14 cellular contexts compared by ENCODE assay signal in genomic region chr20:64087226-64087825, GRCh38. TPM values are rescaled to one million over a fixed set of nuclear protein-coding genes. Genes with fewer than 3 reads are reported as not detected.
"Had no signal": no experiment of that assay in that cellular context is flagged by ENCODE, and none has a peak within 500 bp of the region (broad histone marks: within the 10 kb centered on the region; RNA-seq: fewer than 3 reads in every experiment).

No MANE protein-coding gene starts in this region.

RNA-seq across cellular contexts. Expression of gene LKAAEAR1, which starts 3.1 kb away (rescaled TPM):
- total RNA-seq: stomach, subcutaneous adipose tissue, suprapubic skin, thoracic aorta, transverse colon, upper lobe of right lung, ureter, urinary bladder, uterus, vagina had no signal

RNA-seq across cellular contexts. Expression of gene NPBWR2, which starts 20.0 kb away (rescaled TPM):
- total RNA-seq: stomach, subcutaneous adipose tissue, suprapubic skin, temporal lobe, thoracic aorta, thyroid gland, tibial nerve, transverse colon, upper lobe of left lung, upper lobe of right lung, ureter, urinary bladder, uterus, vagina had no signal
